1 cellular context compared by ENCODE assay signal in the genomic region with DNA sequence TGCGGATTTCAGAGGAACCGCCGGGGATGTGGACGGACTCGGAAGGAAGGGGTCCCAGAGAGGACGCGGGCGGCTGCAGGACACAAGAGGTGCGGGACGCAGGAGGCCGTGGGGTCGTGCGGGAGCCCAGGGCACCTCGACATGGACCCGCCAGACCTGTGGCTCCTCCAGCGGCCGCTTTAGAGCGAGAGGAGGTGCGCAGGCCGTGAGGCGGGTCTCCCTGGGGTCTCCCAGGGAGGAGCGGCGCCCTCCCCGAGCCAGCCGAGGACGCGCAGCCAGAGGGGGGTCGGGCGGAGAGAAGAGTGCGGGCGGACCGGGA.
TF ChIP-seq lines count a peak whose summit lies in the region.

No MANE protein-coding gene starts in this region.

TF ChIP-seq in H1, 55 proteins besides CTCF, POLR2A, EP300 and RAD21:
- TF ChIP-seq ZNF274 (IDR thresholded peaks at IDR 0.05; ENCODE audit: borderline replicate concordance, extremely low read depth, low read length) (no peak), BACH1 (IDR thresholded peaks at IDR 0.05; ENCODE audit: low read length) (no peak), TCF12 (IDR thresholded peaks at IDR 0.05; ENCODE audit: low read depth, low read length) (no peak), TAF1 (IDR thresholded peaks at IDR 0.05; ENCODE audit: low read depth, low read length) (no peak), RNF2 (IDR thresholded peaks at IDR 0.05; ENCODE audit: borderline replicate concordance, low read depth, low read length, missing control alignments, poor library complexity, severe bottlenecking) (no peak), TBP (IDR thresholded peaks at IDR 0.05; ENCODE audit: low read depth, low read length) (no peak), JUND (IDR thresholded peaks at IDR 0.05; ENCODE audit: low read length) (no peak), EGR1 (IDR thresholded peaks at IDR 0.05; ENCODE audit: borderline replicate concordance, low read depth, low read length) (no peak), KDM5A (IDR thresholded peaks at IDR 0.05; ENCODE audit: low read length) (no peak), SP1 (IDR thresholded peaks at IDR 0.05; ENCODE audit: low read depth, low read length) (no peak), SIN3A (conservative IDR thresholded peaks at IDR 0.05 in 1 of 2, IDR thresholded peaks at IDR 0.05 in 1 of 2; ENCODE audit: low read depth in 1 of 2, low read length in 2 of 2) (no peak), HDAC6 (IDR thresholded peaks at IDR 0.05; ENCODE audit: low read depth, low read length) (no peak), POU5F1 (IDR thresholded peaks at IDR 0.05; ENCODE audit: low read depth, low read length) (no peak), FOSL1 (IDR thresholded peaks at IDR 0.05; ENCODE audit: insufficient read depth, low read depth, low read length) (no peak), SIX5 (IDR thresholded peaks at IDR 0.05; ENCODE audit: low read depth, low read length) (no peak)
- TF ChIP-seq, protein P1, sequence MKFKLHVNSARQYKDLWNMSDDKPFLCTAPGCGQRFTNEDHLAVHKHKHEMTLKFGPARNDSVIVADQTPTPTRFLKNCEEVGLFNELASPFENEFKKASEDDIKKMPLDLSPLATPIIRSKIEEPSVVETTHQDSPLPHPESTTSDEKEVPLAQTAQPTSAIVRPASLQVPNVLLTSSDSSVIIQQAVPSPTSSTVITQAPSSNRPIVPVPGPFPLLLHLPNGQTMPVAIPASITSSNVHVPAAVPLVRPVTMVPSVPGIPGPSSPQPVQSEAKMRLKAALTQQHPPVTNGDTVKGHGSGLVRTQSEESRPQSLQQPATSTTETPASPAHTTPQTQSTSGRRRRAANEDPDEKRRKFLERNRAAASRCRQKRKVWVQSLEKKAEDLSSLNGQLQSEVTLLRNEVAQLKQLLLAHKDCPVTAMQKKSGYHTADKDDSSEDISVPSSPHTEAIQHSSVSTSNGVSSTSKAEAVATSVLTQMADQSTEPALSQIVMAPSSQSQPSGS (IDR thresholded peaks at IDR 0.05; ENCODE audit: low read length) = no peak
